Comparison of ENCODE assay signal across 24 cellular contexts in genomic region chr14:26414933-26415332, GRCh38.
"Had no signal": no experiment of that assay in that cellular context is flagged by ENCODE, and none has a peak within 500 bp of the region (broad histone marks: within the 10 kb centered on the region; RNA-seq: fewer than 3 reads in every experiment).

No MANE protein-coding gene starts in this region.

- H3K9me3 ChIP-seq: heart left ventricle, pancreas, prostate gland, tibial nerve had no signal

- H3K4me3 ChIP-seq: coronary artery, heart left ventricle, left ventricle myocardium inferior, lung, pancreas, prostate gland, spleen, tibial nerve had no signal

- ATAC-seq: activated CD4-positive, alpha-beta T cell treated with anti-CD3 and anti-CD28 coated beads for 36 hours; activated CD8-positive, alpha-beta memory T cell treated with anti-CD3 and anti-CD28 coated beads, Interleukin-2, amount 10 ng/mL, durations not matched to agents 7 days and 5 days; activated CD8-positive, alpha-beta T cell treated with anti-CD3 and anti-CD28 coated beads, Interleukin-2, amount 10 ng/mL, durations not matched to agents 7 days and 5 days; activated naive CD4-positive, alpha-beta T cell treated with anti-CD3 and anti-CD28 coated beads, Interleukin-2, amount 50 U/mL, for 72 hours; activated T-cell treated with anti-CD3 and anti-CD28 coated beads, Interleukin-2, amount 50 U/mL, for 72 hours; effector memory CD8-positive, alpha-beta T cell; heart left ventricle; naive thymus-derived CD4-positive, alpha-beta T cell; right cardiac atrium had no signal

- H3K36me3 ChIP-seq: heart left ventricle, left ventricle myocardium inferior, pancreas, prostate gland, spleen, tibial nerve had no signal

- H3K27ac ChIP-seq: coronary artery, left ventricle myocardium inferior, pancreas, spleen had no signal

- DNase-seq: activated CD4-positive, alpha-beta T cell treated with anti-CD3 and anti-CD28 coated beads for 36 hours; activated CD4-positive, CD25-positive, alpha-beta regulatory T cell; activated CD8-positive, alpha-beta memory T cell treated with anti-CD3 and anti-CD28 coated beads, Interleukin-2, amount 10 ng/mL, durations not matched to agents 7 days and 5 days; activated CD8-positive, alpha-beta T cell treated with anti-CD3 and anti-CD28 coated beads, Interleukin-2, amount 10 ng/mL, durations not matched to agents 7 days and 5 days; activated naive CD4-positive, alpha-beta T cell; activated T-cell treated with anti-CD3 and anti-CD28 coated beads for 4 hours; activated T-cell treated with anti-CD3 and anti-CD28 coated beads, Interleukin-2, amount 50 U/mL, for 72 hours; effector memory CD8-positive, alpha-beta T cell; erythroblast; heart left ventricle; kidney glomerular epithelial cell; left ventricle myocardium inferior; naive thymus-derived CD4-positive, alpha-beta T cell; spleen; stimulated activated CD4-positive, alpha-beta T cell treated with anti-CD3 and anti-CD28 coated beads, Interleukin-2, amount 100 ng/mL, for 48 hours; stimulated activated naive CD4-positive, alpha-beta T cell treated with Interleukin-2 at 50 U/mL for 16 hours; T-helper 2 cell had no signal

- H3K27me3 ChIP-seq: pancreas, spleen, tibial nerve had no signal

- H3K4me1 ChIP-seq: heart left ventricle, left ventricle myocardium inferior, pancreas, spleen had no signal
